ENCODE assay signal across 8 cellular contexts in the genomic region with DNA sequence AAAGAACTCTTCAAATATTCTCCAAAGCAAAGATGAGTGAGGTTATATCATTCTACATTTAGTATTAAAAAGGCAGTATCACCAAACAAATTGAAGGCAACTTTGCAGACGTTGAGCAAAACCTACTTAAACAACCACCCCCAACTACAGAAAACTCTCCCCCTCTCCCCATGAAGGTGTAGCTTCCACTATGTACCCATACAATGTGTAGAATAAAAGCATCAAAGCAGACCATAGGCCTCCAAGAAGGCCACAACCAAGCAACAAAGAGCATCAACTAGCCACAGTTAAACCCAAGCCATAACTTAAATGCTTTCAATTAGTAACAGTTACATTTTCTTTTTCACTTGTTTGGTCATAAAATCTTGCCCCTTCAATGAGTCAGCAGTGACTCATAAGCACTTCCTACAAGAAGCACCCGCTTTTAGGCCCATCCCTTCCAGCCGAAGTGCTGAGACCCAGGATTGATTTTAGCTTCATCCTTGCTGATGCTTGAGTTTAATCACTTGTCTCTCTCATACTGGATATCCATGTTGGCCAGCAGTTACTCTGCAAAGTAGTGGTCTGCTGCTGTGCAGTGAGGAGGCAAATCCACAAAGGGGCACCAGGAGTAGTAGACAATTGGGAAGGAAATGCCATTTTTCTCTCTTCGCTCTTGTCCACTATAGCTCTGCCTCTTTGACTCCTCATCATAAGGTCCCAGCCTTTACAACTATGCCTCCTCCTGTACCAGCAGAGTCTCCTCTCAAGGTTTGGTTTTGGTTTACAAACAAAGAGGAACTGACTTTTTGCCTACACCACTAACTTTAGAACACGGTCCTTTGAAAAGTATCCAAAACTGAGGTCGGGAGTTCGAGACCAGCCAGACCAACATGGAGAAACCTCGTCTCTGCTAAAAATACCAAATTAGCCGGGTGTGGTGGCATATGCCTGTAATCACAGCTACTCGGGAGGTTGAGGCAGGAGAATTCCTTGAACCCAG. TPM values are rescaled to one million over a fixed set of nuclear protein-coding genes. Genes with fewer than 3 reads are reported as not detected.
DNase-seq lines count a peak whose midpoint lies in the region; ATAC-seq and TF ChIP-seq lines count a peak whose summit lies in the region.

No MANE protein-coding gene starts in this region.

- TF ChIP-seq POLR2A in IMR-90 (IDR thresholded peaks at IDR 0.05; ENCODE audit: low read depth, low read length) = no peak
- TF ChIP-seq POLR2A in esophagus muscularis mucosa (IDR thresholded peaks at IDR 0.05; ENCODE audit: low read depth) = no peak

- H3K9me3 Mint-ChIP-seq in activated T-cell treated with anti-CD3 and anti-CD28 coated beads, Interleukin-2, amount 50 U/mL, for 4 hours = no peaks in the 10 kb centered on the region

- peak overlapping the region; percentile 50 for H3K4me2 ChIP-seq in IMR-90 (ENCODE audit: low read depth, low read length)

- peak overlapping the region; percentile 98 for H2BK20ac ChIP-seq in IMR-90 (ENCODE audit: low read depth, low read length)

- peak overlapping the region; percentile 97 for H2BK5ac ChIP-seq in IMR-90 (ENCODE audit: low read depth, low read length, poor library complexity, severe bottlenecking)

- DNase-seq in GM06990 (ENCODE audit: extremely low read depth, insufficient read length) = peak; percentile 13
- peak; percentile 98 for DNase-seq in IMR-90
- DNase-seq in activated T-cell treated with anti-CD3 and anti-CD28 coated beads, Interleukin-2, amount 50 U/mL, for 4 hours = no peak
- peak; percentile 62 for DNase-seq in kidney glomerular epithelial cell (lab: John Stamatoyannopoulos, UW)
- DNase-seq in NCI-H1105 (lab: John Stamatoyannopoulos, UW) = no peak
- no peak for DNase-seq in esophagus muscularis mucosa (ENCODE audit: extremely low spot score)
- DNase-seq in Ammon's horn (ENCODE audit: low spot score) = no peak

- H3K4me1 ChIP-seq in IMR-90 (ENCODE audit: control insufficient read depth, insufficient read depth, low read length) (peaks cover 14% of the 10 kb centered on the region), esophagus muscularis mucosa (no peaks in the 10 kb centered on the region)

- 0% methylated on average over 2 of the region's 10 CpGs; no CpG with 5 or more reads in 1 of the 2 experiments for WGBS in IMR-90 (ENCODE audit: extremely low coverage in 2 of 2, insufficient read length in 1 of 2), 2 experiments
- WGBS in esophagus muscularis mucosa = 62% methylated on average over 10 of the region's 10 CpGs

- H2BK120ac ChIP-seq in IMR-90 (ENCODE audit: low read depth, low read length) = peak overlapping the region; percentile 98

- H3K27me3 ChIP-seq in GM06990 (replicated peaks; ENCODE audit: control insufficient read depth, insufficient read depth, low read length) (no peaks in the 10 kb centered on the region), IMR-90 (ENCODE audit: control insufficient read depth, insufficient read depth, low read length) (no peaks in the 10 kb centered on the region), esophagus muscularis mucosa (no peaks in the 10 kb centered on the region)

- H3K56ac ChIP-seq in IMR-90 (ENCODE audit: extremely low read depth, insufficient read depth, low read length) = peak overlapping the region; percentile 82

- H3K9me1 ChIP-seq in IMR-90 (ENCODE audit: insufficient read depth, low read length) = peaks cover 8% of the 10 kb centered on the region

- peak overlapping the region; percentile 72 to 98 for H4K8ac ChIP-seq in IMR-90 (ENCODE audit: low read depth in 2 of 2, low read length in 2 of 2)

- dilution Hi-C loops in IMR-90 (cut with HindIII; ENCODE audit: low sequenced_read_pairs, unreplicated experiment) = no loop called here

- ATAC-seq in GM21786 (IDR thresholded peaks at IDR 0.05; ENCODE audit: unreplicated experiment) (peak; percentile 92), IMR-90 (ENCODE audit: low read depth) (peak; percentile 59)
- peak; percentile 90 to 91 for ATAC-seq in activated T-cell treated with anti-CD3 and anti-CD28 coated beads, Interleukin-2, amount 50 U/mL, for 4 hours

- no peak overlapping the region for H3K4me3 Mint-ChIP-seq in activated T-cell treated with anti-CD3 and anti-CD28 coated beads, Interleukin-2, amount 50 U/mL, for 4 hours

- no peak for TF ChIP-seq RAD21 in IMR-90 (IDR thresholded peaks at IDR 0.05; ENCODE audit: low read length)

- peak overlapping the region; percentile 88 for H3K23ac ChIP-seq in IMR-90 (ENCODE audit: low read depth, low read length)

- no peaks in the 10 kb centered on the region for H3K27me3 Mint-ChIP-seq in activated T-cell treated with anti-CD3 and anti-CD28 coated beads, Interleukin-2, amount 50 U/mL, for 4 hours (ENCODE audit: low read depth)

- no TSS peak for BruUV-seq in IMR-90 (replicated peaks; lab: Mats Ljungman, UMichigan)

- no peak for TF ChIP-seq CTCF in GM06990 (IDR thresholded peaks at IDR 0.05; ENCODE audit: insufficient read depth, low read length, poor library complexity, severe bottlenecking)
- no peak for TF ChIP-seq CTCF in IMR-90 (conservative IDR thresholded peaks at IDR 0.05; ENCODE audit: low read depth, low read length)
- no peak for TF ChIP-seq CTCF in esophagus muscularis mucosa (IDR thresholded peaks at IDR 0.05)

- H3K4ac ChIP-seq in IMR-90 (ENCODE audit: low read depth, low read length) = peak overlapping the region; percentile 97

- H3K36me3 ChIP-seq in GM06990 (ENCODE audit: control insufficient read depth, insufficient read depth, low read length) (no peaks in the 10 kb centered on the region), IMR-90 (ENCODE audit: control insufficient read depth, insufficient read depth, low read length) (no peaks in the 10 kb centered on the region), esophagus muscularis mucosa (no peaks in the 10 kb centered on the region)

- in situ Hi-C loops in IMR-90 (cut with MboI; ENCODE audit: low sequenced_read_pairs) = no loop called here

- H3K18ac ChIP-seq in IMR-90 (ENCODE audit: low read depth, low read length) = peak overlapping the region; percentile 86

- H3K4me3 ChIP-seq in GM06990 (replicated peaks; ENCODE audit: low read depth, low read length) = no peak overlapping the region
- no peak overlapping the region for H3K4me3 ChIP-seq in IMR-90 (ENCODE audit: insufficient read depth, low read depth, low read length)
- no peak overlapping the region for H3K4me3 ChIP-seq in esophagus muscularis mucosa

- peaks cover 0 to 6% of the 10 kb centered on the region in 2 experiments; a peak in 2 of 4 replicates for H3K79me1 ChIP-seq in IMR-90 (ENCODE audit: low read depth in 1 of 2, low read length in 2 of 2)

- peak overlapping the region; percentile 76 for H3K27ac ChIP-seq in IMR-90 (ENCODE audit: insufficient read depth, low read length)
- H3K27ac ChIP-seq in esophagus muscularis mucosa (replicated peaks in 1 of 4) = no peak overlapping the region

- no peaks in the 10 kb centered on the region for H4K20me1 ChIP-seq in IMR-90 (ENCODE audit: insufficient read depth, low read length)

- H3K9me3 ChIP-seq in IMR-90 (ENCODE audit: control insufficient read depth, insufficient read depth, low read length) = no peaks in the 10 kb centered on the region
- no peaks in the 10 kb centered on the region for H3K9me3 ChIP-seq in esophagus muscularis mucosa

- H2AFZ ChIP-seq in IMR-90 (replicated peaks; ENCODE audit: low read length, poor library complexity) = peak overlapping the region; percentile 88

- CTCF ChIA-PET in IMR-90 (lab: Yijun Ruan, JAX) = interaction anchor here (1.1 kb wide), 1 partner anchor 131 kb away, joined by 3 read pairs; no protein-coding TSS in a partner anchor

- H2BK15ac ChIP-seq in IMR-90 (ENCODE audit: low read depth, low read length) = peak overlapping the region; percentile 97

- H3K14ac ChIP-seq in IMR-90 (replicated peaks; ENCODE audit: low read depth, low read length) = peak overlapping the region; percentile 96

- H2AK9ac ChIP-seq in IMR-90 (replicated peaks; ENCODE audit: low read depth, low read length, poor library complexity) = peak overlapping the region; percentile 56

- H3K9ac ChIP-seq in IMR-90 (ENCODE audit: low read depth, low read length) = peak overlapping the region; percentile 28

- H2AK5ac ChIP-seq in IMR-90 (ENCODE audit: low read depth, low read length) = peak overlapping the region; percentile 83

- no peaks in the 10 kb centered on the region for H3K36me3 Mint-ChIP-seq in activated T-cell treated with anti-CD3 and anti-CD28 coated beads, Interleukin-2, amount 50 U/mL, for 4 hours (ENCODE audit: insufficient read depth)

- intact Hi-C loops in IMR-90 (cut with micrococcal nuclease) = no loop called here
- intact Hi-C loops in esophagus muscularis mucosa (cut with DNase I) = no loop called here

- H4K5ac ChIP-seq in IMR-90 (ENCODE audit: low read depth, low read length) = peak overlapping the region; percentile 76

- peaks cover 10% of the 10 kb centered on the region for H3K4me1 Mint-ChIP-seq in activated T-cell treated with anti-CD3 and anti-CD28 coated beads, Interleukin-2, amount 50 U/mL, for 4 hours (ENCODE audit: low read depth)

- peak overlapping the region; percentile 96 for H4K91ac ChIP-seq in IMR-90 (ENCODE audit: insufficient read depth, low read depth, low read length)

- POLR2A ChIA-PET in IMR-90 (lab: Charles Lee; ENCODE audit: unreplicated experiment) = interaction anchor here (1.1 kb wide), 1 partner anchor 8 kb away, joined by 3 read pairs; a partner anchor contains a TSS

- no peak for TF ChIP-seq EP300 in esophagus muscularis mucosa (IDR thresholded peaks at IDR 0.05)

TF ChIP-seq in IMR-90, 13 proteins besides CTCF, POLR2A, EP300 and RAD21:
- TF ChIP-seq NFE2L2 (IDR thresholded peaks at IDR 0.05; ENCODE audit: low read depth, low read length) (peak; percentile 44; the same call in 1 of the 2 replicates), BHLHE40 (IDR thresholded peaks at IDR 0.05; ENCODE audit: low read depth, low read length) (peak; percentile 23; the same call in 1 of the 2 replicates), FOS (IDR thresholded peaks at IDR 0.05; ENCODE audit: low read depth, low read length) (peak; percentile 97), MAFK (IDR thresholded peaks at IDR 0.05; ENCODE audit: low read depth, low read length) (no peak)
TF ChIP-seq in IMR-90: peak in this region for 3.

RNA-seq across cellular contexts. Expression of a gene that starts 8.4 kb away (rescaled TPM):
- total RNA-seq in IMR-90 (2012; rRNA removed) (37.5 and 39.4 TPM in 2 replicates), esophagus muscularis mucosa (10 to 100 TPM; 28.4 to 32.8 (median 31.5) TPM)
- 17.2 and 17.5 TPM in 2 replicates for polyA plus RNA-seq in IMR-90 (2012; rRNA removed)
- 3.9 and 4.4 TPM in 2 replicates for polyA plus RNA-seq in IMR-90 (2012; cell fraction: cytosol; rRNA removed)
- polyA plus RNA-seq in IMR-90 (2012; cell fraction: nucleus; rRNA removed; ENCODE audit: low replicate concordance) = 9.2 and 32.3 TPM in 2 replicates
- total RNA-seq in activated T-cell treated with anti-CD3 and anti-CD28 coated beads, Interleukin-2, amount 50 U/mL, for 4 hours = 100 to 1,000 TPM; 105 to 108 (median 106) TPM

Comparison
In these comparisons a context has a peak if more than half of its experiments do, and no peak if none do; other contexts are left out.
1. DNase-seq: peak in GM06990 (single experiment), IMR-90 (single experiment) and kidney glomerular epithelial cell (single experiment); none in activated T-cell treated with anti-CD3 and anti-CD28 coated beads, Interleukin-2, amount 50 U/mL, for 4 hours (single experiment), NCI-H1105 (single experiment), esophagus muscularis mucosa (single experiment) and Ammon's horn (single experiment).
2. Peak in every context shown above with its lines, with median percentiles within 50 percentile points of each other: ATAC-seq.